Comparison of ENCODE assay signal across 7 cellular contexts in the genomic region with DNA sequence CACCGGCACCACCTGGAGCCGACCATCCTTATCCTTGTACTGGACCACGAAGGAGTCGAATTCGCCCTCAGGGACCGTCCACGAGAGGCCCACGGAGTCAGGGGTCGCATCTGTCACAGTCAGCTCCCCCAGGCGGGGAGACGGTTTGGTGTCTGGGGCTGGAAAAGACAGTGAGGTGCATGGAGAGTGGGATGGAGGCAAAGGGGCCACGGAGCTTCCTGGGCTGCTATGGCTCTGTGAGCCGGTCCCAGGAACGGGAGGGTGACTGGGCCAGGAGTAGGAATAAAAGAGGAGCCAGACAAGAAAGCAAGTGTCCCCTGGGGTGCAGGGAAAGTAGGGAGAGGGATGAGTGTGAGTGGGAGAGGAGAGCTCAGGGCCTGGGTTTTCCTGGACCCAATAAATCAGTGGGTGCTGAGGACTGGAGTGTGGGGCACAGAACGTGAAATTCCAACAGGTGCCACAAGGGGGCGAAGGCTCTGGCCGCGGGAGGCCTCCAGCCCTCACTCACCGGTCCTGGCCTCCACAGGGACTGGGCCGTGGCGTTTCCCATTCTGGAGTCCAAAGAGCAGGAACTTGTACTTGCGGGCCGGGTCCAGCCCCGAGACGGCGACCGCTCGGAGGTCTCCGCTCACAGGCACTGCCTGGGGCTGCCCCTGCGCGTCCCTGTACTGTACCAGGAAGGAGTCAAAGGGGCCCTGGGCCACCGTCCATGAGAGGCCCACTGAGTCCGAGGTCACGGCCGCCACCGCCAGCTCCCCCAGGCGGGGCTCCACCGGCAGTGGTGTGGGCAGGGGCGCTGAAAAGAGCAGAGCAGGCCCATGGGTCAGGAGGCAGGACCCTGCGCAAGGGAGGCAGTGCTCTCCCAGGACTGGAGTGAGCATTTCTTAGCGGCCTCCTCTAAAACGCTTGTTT. TPM values are rescaled to one million over a fixed set of nuclear protein-coding genes. Genes with fewer than 3 reads are reported as not detected.
DNase-seq lines count a peak whose midpoint lies in the region; ATAC-seq and TF ChIP-seq lines count a peak whose summit lies in the region.

No MANE protein-coding gene starts in this region.

- no peak overlapping the region for H3K9ac ChIP-seq in MM.1S (ENCODE audit: low read length)

- TF ChIP-seq CTCF in MM.1S (IDR thresholded peaks at IDR 0.05; ENCODE audit: low read length) = peak; percentile 63

- 0 out of 2 replicates have a peak overlapping the region, but pooled peaks have one; percentile 38 for H2AFZ ChIP-seq in MM.1S (ENCODE audit: low read length)

- DNase-seq in GM03348 (ENCODE audit: low spot score) (peak; percentile 91), MM.1S (peak; percentile 50), cerebellum (ENCODE audit: low spot score) (peak; percentile 66), left lobe of liver (ENCODE audit: low spot score) (peak; percentile 82)
- peak; percentile 49 for DNase-seq in activated CD4-positive, alpha-beta T cell treated with anti-CD3 and anti-CD28 coated beads for 1 hour
- peak; percentile 52 to 70 for DNase-seq in stimulated activated CD4-positive, alpha-beta T cell treated with anti-CD3 and anti-CD28 coated beads, Interleukin-4, amount 100 ng/mL, for 48 hours (ENCODE audit: low read depth in 2 of 2)

- H3K9me2 ChIP-seq in MM.1S (replicated peaks; ENCODE audit: insufficient read depth, low read length) = no peaks in the 10 kb centered on the region

- no peak overlapping the region for H3K27ac ChIP-seq in MM.1S (ENCODE audit: low read length)

- H4K20me1 ChIP-seq in MM.1S (ENCODE audit: insufficient read depth, low read length) = no peaks in the 10 kb centered on the region

- no peaks in the 10 kb centered on the region for H3K36me3 ChIP-seq in MM.1S (replicated peaks; ENCODE audit: insufficient read depth, low read length)

- H3K9me3 ChIP-seq in MM.1S (replicated peaks; ENCODE audit: insufficient read depth, low read length) = no peaks in the 10 kb centered on the region

- ATAC-seq in left lobe of liver = peak; percentile 92
- no peak for ATAC-seq in HG03571 (IDR thresholded peaks at IDR 0.05; ENCODE audit: unreplicated experiment)

- H3F3A ChIP-seq in MM.1S (ENCODE audit: insufficient read depth, low read length) = no peaks in the 10 kb centered on the region

- H3K27me3 ChIP-seq in MM.1S (replicated peaks; ENCODE audit: insufficient read depth, low read length) = peaks cover 68% of the 10 kb centered on the region

- peak overlapping the region; percentile 43; the same call in 1 of the 2 replicates for H3K4me2 ChIP-seq in MM.1S (ENCODE audit: low read depth, low read length)

- H3K4me1 ChIP-seq in MM.1S (ENCODE audit: low read length) = no peaks in the 10 kb centered on the region

- no peak overlapping the region for H3K4me3 ChIP-seq in MM.1S (ENCODE audit: low read length)

- no peaks in the 10 kb centered on the region for H3K79me2 ChIP-seq in MM.1S (ENCODE audit: low read length)

RNA-seq across cellular contexts. Expression of gene CYP21A2, which starts 9.9 kb away (rescaled TPM):
- total RNA-seq in cerebellum = 1.6 TPM
- 9.0 TPM for total RNA-seq in left lobe of liver

RNA-seq across cellular contexts. Expression of gene C4B, which starts 33.5 kb away (rescaled TPM):
- 8.6 TPM for total RNA-seq in cerebellum
- 2,468 TPM for total RNA-seq in left lobe of liver

Comparison
In these comparisons a context has a peak if more than half of its experiments do, and no peak if none do; other contexts are left out.
1. RNA of gene C4B, which starts 33.5 kb away (total RNA-seq): 2,468 TPM in left lobe of liver (single experiment); 8.6 TPM in cerebellum (single experiment); every median in the first group is over 100 times any median in the second.
2. Peak in every context shown above with its lines, with median percentiles within 50 percentile points of each other: DNase-seq.